In the genomic region with DNA sequence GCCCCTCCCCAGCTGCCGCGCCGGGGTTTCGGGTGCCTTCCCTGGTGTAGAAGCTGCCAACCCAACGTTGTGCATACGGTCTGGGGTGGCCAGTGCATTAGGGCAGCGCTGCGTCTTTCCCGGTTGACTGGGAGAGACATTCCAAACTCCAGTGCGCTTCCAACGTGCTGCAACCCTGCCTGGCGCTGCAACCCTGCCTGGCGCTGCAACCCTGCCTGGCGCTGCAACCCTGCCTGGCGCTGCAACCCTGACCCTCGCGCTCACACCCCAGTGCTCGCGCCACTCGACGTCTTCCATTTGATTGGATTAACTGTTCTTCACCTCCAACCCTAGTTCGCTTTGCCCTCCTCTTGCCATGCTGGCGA, we compare ENCODE assay signal across 10 cellular contexts. TPM values are rescaled to one million over a fixed set of nuclear protein-coding genes. Genes with fewer than 3 reads are reported as not detected.
DNase-seq lines count a peak whose midpoint lies in the region; ATAC-seq, FAIRE-seq and TF ChIP-seq lines count a peak whose summit lies in the region.
"Had no signal": no experiment of that assay in that cellular context is flagged by ENCODE, and none has a peak within 500 bp of the region (broad histone marks: within the 10 kb centered on the region; RNA-seq: fewer than 3 reads in every experiment).

No MANE protein-coding gene starts in this region.

- DNase-seq in HAP-1 (ENCODE audit: low spot score in 2 of 2) (no peak), activated B cell treated with CpG ODN at 0.5 μM for 24 hours (no peak), iPS DF 6.9 (ENCODE audit: low read depth, low spot score) (no peak), urothelium cell line (ENCODE audit: low spot score) (no peak), caudate nucleus (lab: John Stamatoyannopoulos, UW) (no peak)

- H3K4me3 ChIP-seq in HAP-1 (peak overlapping the region; percentile 75), iPS DF 6.9 (ENCODE audit: low read length) (peak overlapping the region; percentile 41; the same call in 1 of the 2 replicates), skeletal muscle tissue (ENCODE audit: low read length in 3 of 3) (peak overlapping the region in 2 of 3 donors; percentile 53 to 63)
- H3K4me3 ChIP-seq: mucosa of descending colon had no signal

- no CpG with 5 or more reads among the region's 23 CpGs for WGBS in iPS DF 6.9 (ENCODE audit: insufficient coverage, insufficient read length)

- H3K9ac ChIP-seq in skeletal muscle tissue (ENCODE audit: low read depth in 1 of 3, low read length in 3 of 3): peak overlapping the region in 1 of 3 donors; percentile 33

- H3K27me3 ChIP-seq in HAP-1 (ENCODE audit: low read depth) (peaks cover 27% of the 10 kb centered on the region), iPS DF 6.9 (ENCODE audit: control insufficient read depth, insufficient read depth, low read length) (peaks cover 19% of the 10 kb centered on the region), skeletal muscle tissue (ENCODE audit: control insufficient read depth in 3 of 3, insufficient read depth in 3 of 3, low read length in 3 of 3) (peaks cover 57 to 70% (median 58%) of the 10 kb centered on the region in 3 donors)

- ATAC-seq in activated B cell treated with CpG ODN at 0.5 μM for 24 hours (ENCODE audit: low read depth) (no peak), HG02798 (IDR thresholded peaks at IDR 0.05; ENCODE audit: poor library complexity, unreplicated experiment) (no peak), GM18505 (IDR thresholded peaks at IDR 0.05; ENCODE audit: unreplicated experiment) (no peak)

- H3K9me3 ChIP-seq in HAP-1 (no peaks in the 10 kb centered on the region), iPS DF 6.9 (ENCODE audit: control insufficient read depth, insufficient read depth, low read length) (no peaks in the 10 kb centered on the region), skeletal muscle tissue (ENCODE audit: control insufficient read depth in 3 of 3, low read length in 3 of 3) (no peaks in the 10 kb centered on the region)
- H3K9me3 ChIP-seq: mucosa of descending colon had no signal

- H3K9me3 Mint-ChIP-seq in activated B cell treated with CpG ODN at 0.5 μM for 24 hours: no peaks in the 10 kb centered on the region

- H3K4me1 Mint-ChIP-seq in activated B cell treated with CpG ODN at 0.5 μM for 24 hours: peaks cover 11% of the 10 kb centered on the region

- CTCF ChIA-PET in activated B cell treated with CpG ODN at 0.5 μM for 24 hours (lab: Charles Lee): interaction anchor here (4.3 kb wide), 1 partner anchor 68 kb away, joined by 54 read pairs; no protein-coding TSS in a partner anchor

- POLR2A ChIA-PET in activated B cell treated with CpG ODN at 0.5 μM for 24 hours (lab: Charles Lee): interaction anchor here (1.3 kb wide), 1 partner anchor 51 kb away, joined by 4 read pairs; no protein-coding TSS in a partner anchor

- TF ChIP-seq CTCF in activated B cell treated with CpG ODN at 0.5 μM for 24 hours (IDR thresholded peaks at IDR 0.05): no peak

- peak overlapping the region; percentile 17 for H3K4me3 Mint-ChIP-seq in activated B cell treated with CpG ODN at 0.5 μM for 24 hours

- H3K27me3 Mint-ChIP-seq in activated B cell treated with CpG ODN at 0.5 μM for 24 hours: peaks cover 34% of the 10 kb centered on the region

- H3K27ac Mint-ChIP-seq in activated B cell treated with CpG ODN at 0.5 μM for 24 hours: no peak overlapping the region

- in situ Hi-C loops in HAP-1 (cut with MboI; ENCODE audit: low sequenced_read_pairs): loop anchor here (5.0 kb wide), 1 partner anchor 67 kb away; no protein-coding TSS in a partner anchor

- peaks cover 6% of the 10 kb centered on the region; the same call in 1 of the 2 replicates for H3K4me1 ChIP-seq in HAP-1
- H3K4me1 ChIP-seq in iPS DF 6.9 (ENCODE audit: control insufficient read depth, insufficient read depth, low read length): peaks cover 5% of the 10 kb centered on the region
- peaks cover 8 to 18% (median 12%) of the 10 kb centered on the region in 3 donors for H3K4me1 ChIP-seq in skeletal muscle tissue (ENCODE audit: control insufficient read depth in 3 of 3, insufficient read depth in 3 of 3, low read length in 3 of 3)

- H3K36me3 ChIP-seq in HAP-1 (replicated peaks) (no peaks in the 10 kb centered on the region), iPS DF 6.9 (ENCODE audit: control insufficient read depth, insufficient read depth, low read length) (no peaks in the 10 kb centered on the region), skeletal muscle tissue (ENCODE audit: control insufficient read depth in 3 of 3, insufficient read depth in 3 of 3, low read length in 3 of 3) (no peaks in the 10 kb centered on the region)

- intact Hi-C loops in activated B cell treated with CpG ODN at 0.5 μM for 24 hours (cut with micrococcal nuclease): loop anchor here (10.0 kb wide), 1 partner anchor 130 kb away; a partner anchor contains a TSS

- H3K27ac ChIP-seq in iPS DF 6.9 (ENCODE audit: low read length): no peak overlapping the region
- H3K27ac ChIP-seq in skeletal muscle tissue (ENCODE audit: low read depth, low read length): no peak overlapping the region
- no peak overlapping the region for H3K27ac ChIP-seq in caudate nucleus (ENCODE audit: low read depth, low read length)

- TF ChIP-seq POLR2A in GM18505 (IDR thresholded peaks at IDR 0.05; ENCODE audit: borderline replicate concordance, extremely low read depth, insufficient read depth, insufficient read length): no peak

- H3K36me3 Mint-ChIP-seq in activated B cell treated with CpG ODN at 0.5 μM for 24 hours (ENCODE audit: low read depth): no peaks in the 10 kb centered on the region

- no peak for FAIRE-seq in urothelium cell line (lab: Jason Lieb, UNC)

RNA-seq across cellular contexts. Expression of a gene that starts 0.5 kb away (rescaled TPM):
- 0.10 and 0.11 TPM in 2 replicates for total RNA-seq in activated B cell treated with CpG ODN at 0.5 μM for 24 hours
- total RNA-seq in skeletal muscle tissue: not detected
- total RNA-seq: subcutaneous adipose tissue had no signal

RNA-seq across cellular contexts. Expression of a gene that starts 22.8 kb away (rescaled TPM):
- total RNA-seq in activated B cell treated with CpG ODN at 0.5 μM for 24 hours (not detected in 2 replicates), skeletal muscle tissue (not detected)
- total RNA-seq: mucosa of descending colon, subcutaneous adipose tissue had no signal

RNA-seq across cellular contexts. Expression of a gene that starts 46.2 kb away (rescaled TPM):
- total RNA-seq in activated B cell treated with CpG ODN at 0.5 μM for 24 hours (843 and 900 TPM in 2 replicates), skeletal muscle tissue (100 TPM)

RNA-seq across cellular contexts. Expression of a gene that starts 51.6 kb away (rescaled TPM):
- total RNA-seq in activated B cell treated with CpG ODN at 0.5 μM for 24 hours (27.3 and 31.1 TPM in 2 replicates), skeletal muscle tissue (24.5 TPM)
